ENCODE assay signal across 6 cellular contexts in genomic region chr22:38699784-38700183, GRCh38. TPM values are rescaled to one million over a fixed set of nuclear protein-coding genes. Genes with fewer than 3 reads are reported as not detected.
DNase-seq lines count a peak whose midpoint lies in the region; ATAC-seq and TF ChIP-seq lines count a peak whose summit lies in the region.

No MANE protein-coding gene starts in this region.

- H3K4me1 ChIP-seq in Peyer's patch (peaks cover 0 to 56% (median 6%) of the 10 kb centered on the region in 4 donors), tibial artery (peaks cover 0 to 62% (median 39%) of the 10 kb centered on the region in 4 donors)

- ATAC-seq in HG03432 (IDR thresholded peaks at IDR 0.05; ENCODE audit: unreplicated experiment): no peak
- ATAC-seq in HG03442 (IDR thresholded peaks at IDR 0.05; ENCODE audit: unreplicated experiment): no peak

- H3K27me3 ChIP-seq in Peyer's patch (no peaks in the 10 kb centered on the region), tibial artery (no peaks in the 10 kb centered on the region)

- intact Hi-C loops in tibial artery (cut with DNase I; ENCODE audit: low total_unique reads): no loop called here

- H3K4me3 ChIP-seq in AG09309 (ENCODE audit: control insufficient read depth, low read depth, low read length): peak overlapping the region; percentile 50
- peak overlapping the region; percentile 68 to 97 (median 91) for H3K4me3 ChIP-seq in Peyer's patch
- peak overlapping the region; percentile 68 to 77 for H3K4me3 ChIP-seq in tibial artery

- TF ChIP-seq CTCF in AG09309 (IDR thresholded peaks at IDR 0.05; ENCODE audit: control insufficient read depth, insufficient read depth, low read depth, low read length, missing control alignments): peak; percentile 7
- peak in 1 of 6 experiments; percentile 10 for TF ChIP-seq CTCF in Peyer's patch (IDR thresholded peaks at IDR 0.05)
- TF ChIP-seq CTCF in tibial artery (IDR thresholded peaks at IDR 0.05): no peak

- DNase-seq in AG09309 (ENCODE audit: low read depth) (no peak), Peyer's patch (no peak), hepatic stellate cell (ENCODE audit: low spot score) (peak; percentile 38), tibial artery (no peak)

- H3K9me3 ChIP-seq in Peyer's patch (no peaks in the 10 kb centered on the region), tibial artery (no peaks in the 10 kb centered on the region)

- peak overlapping the region; percentile 92 to 100 (median 98) for H3K27ac ChIP-seq in Peyer's patch
- H3K27ac ChIP-seq in tibial artery: peak overlapping the region; percentile 94 to 97

- TF ChIP-seq POLR2A in Peyer's patch (IDR thresholded peaks at IDR 0.05): no peak

- no peaks in the 10 kb centered on the region for H3K36me3 ChIP-seq in Peyer's patch
- no peaks in the 10 kb centered on the region for H3K36me3 ChIP-seq in tibial artery

RNA-seq across cellular contexts. Expression of gene JOSD1, which starts 1.0 kb away (rescaled TPM):
- total RNA-seq in Peyer's patch: 100 to 1,000 TPM in 3 of 4 donors, 10 to 100 TPM in 1; 77.6 to 156 (median 121) TPM

RNA-seq across cellular contexts. Expression of gene GTPBP1, which starts 6.0 kb away (rescaled TPM):
- total RNA-seq in Peyer's patch: 100 to 1,000 TPM in 3 of 4 donors, 10 to 100 TPM in 1; 72.5 to 182 (median 131) TPM

RNA-seq across cellular contexts. Expression of gene TOMM22, which starts 18.0 kb away (rescaled TPM):
- total RNA-seq in Peyer's patch: 10 to 100 TPM; 19.6 to 35.5 (median 28.9) TPM

RNA-seq across cellular contexts. Expression of gene CBY1, which starts 43.3 kb away (rescaled TPM):
- 10 to 100 TPM in 2 of 4 donors, 1 to 10 TPM in 2; 6.6 to 19.5 (median 12.3) TPM for total RNA-seq in Peyer's patch

RNA-seq across cellular contexts. Expression of gene FAM227A, which starts 43.6 kb away (rescaled TPM):
- total RNA-seq in Peyer's patch: 10 to 100 TPM in 1 of 4 donors, 1 to 10 TPM in 1, not detected in 2; 2.6 to 18.2 TPM
